In genomic region chr16:78170360-78170928, GRCh38 we compare ENCODE assay signal across 22 cellular contexts.
DNase-seq lines count a peak whose midpoint lies in the region; ATAC-seq, FAIRE-seq and TF ChIP-seq lines count a peak whose summit lies in the region.
"Had no signal": no experiment of that assay in that cellular context is flagged by ENCODE, and none has a peak within 500 bp of the region (broad histone marks: within the 10 kb centered on the region; RNA-seq: fewer than 3 reads in every experiment).

No MANE protein-coding gene starts in this region.

- H4K20me1 ChIP-seq in mammary epithelial cell (ENCODE audit: insufficient read depth, low read length) = no peaks in the 10 kb centered on the region

- no peaks in the 10 kb centered on the region for H3K79me2 ChIP-seq in mammary epithelial cell (ENCODE audit: insufficient read depth, low read length)

- H3K4me2 ChIP-seq in mammary epithelial cell (ENCODE audit: insufficient read depth, low read depth, low read length) = no peak overlapping the region
- H3K4me2 ChIP-seq: A549 had no signal

- no TSS peak for BruUV-seq in MCF 10A (replicated peaks; lab: Mats Ljungman, UMichigan)
- no TSS peak for BruUV-seq in mammary epithelial cell (replicated peaks; lab: Mats Ljungman, UMichigan)

- TF ChIP-seq CTCF in MCF 10A (IDR thresholded peaks at IDR 0.05; ENCODE audit: unreplicated experiment) = no peak
- no peak for TF ChIP-seq CTCF in mammary epithelial cell (conservative IDR thresholded peaks at IDR 0.05 in 1 of 2, IDR thresholded peaks at IDR 0.05 in 1 of 2; ENCODE audit: extremely low read depth in 1 of 2, insufficient read depth in 1 of 2, low read depth in 1 of 2, low read length in 2 of 2)
- TF ChIP-seq CTCF in bronchial epithelial cell (IDR thresholded peaks at IDR 0.05; ENCODE audit: insufficient read depth, low read length, severe bottlenecking) = no peak
- TF ChIP-seq CTCF in body of pancreas (IDR thresholded peaks at IDR 0.05) = no peak

- H3K4me1 Mint-ChIP-seq in MCF 10A (ENCODE audit: insufficient read depth, unreplicated experiment) = peaks cover 10% of the 10 kb centered on the region
- H3K4me1 Mint-ChIP-seq: IgD-negative memory B cell had no signal

- intact Hi-C loops in MCF 10A (cut with micrococcal nuclease) (no loop called here), mammary epithelial cell (cut with micrococcal nuclease) (no loop called here), body of pancreas (cut with DNase I) (no loop called here)

- dilution Hi-C loops in mammary epithelial cell (cut with HindIII; ENCODE audit: low sequenced_read_pairs) = no loop called here

- no peak overlapping the region for H3K9ac ChIP-seq in mammary epithelial cell (ENCODE audit: insufficient read depth, low read length)
- H3K9ac ChIP-seq: GM23248 had no signal

- no peaks in the 10 kb centered on the region for H3K36me3 ChIP-seq in mammary epithelial cell (ENCODE audit: insufficient read depth, low read length)
- H3K36me3 ChIP-seq in bronchial epithelial cell (ENCODE audit: control insufficient read depth, insufficient read depth, low read length) = no peaks in the 10 kb centered on the region
- H3K36me3 ChIP-seq in HAP-1 (replicated peaks) = no peaks in the 10 kb centered on the region
- no peaks in the 10 kb centered on the region for H3K36me3 ChIP-seq in body of pancreas (replicated peaks in 1 of 2; ENCODE audit: insufficient read depth in 1 of 2, low read depth in 2 of 2)

- DNase-seq in MCF 10A (ENCODE audit: unreplicated experiment) (no peak), mammary epithelial cell (no peak), bronchial epithelial cell (ENCODE audit: low read depth) (peak; percentile 13), HAP-1 (ENCODE audit: low spot score in 2 of 2) (no peak), body of pancreas (no peak)
- DNase-seq: AML-193; Caco-2; CD4-positive, alpha-beta T cell; GM23248; HFFc6 had no signal

- H3K4me1 ChIP-seq in mammary epithelial cell (ENCODE audit: insufficient read depth, low read length) (no peaks in the 10 kb centered on the region), HAP-1 (no peaks in the 10 kb centered on the region), body of pancreas (no peaks in the 10 kb centered on the region)
- H3K4me1 ChIP-seq: A549, Caco-2 had no signal

- no peaks in the 10 kb centered on the region for H3K36me3 Mint-ChIP-seq in MCF 10A (ENCODE audit: insufficient read depth, unreplicated experiment)

- H2AFZ ChIP-seq in mammary epithelial cell (ENCODE audit: low read depth, low read length) = no peak overlapping the region
- H2AFZ ChIP-seq: GM23248 had no signal

- H3K4me3 Mint-ChIP-seq in MCF 10A (ENCODE audit: unreplicated experiment) = no peak overlapping the region
- H3K4me3 Mint-ChIP-seq: CD4-positive, alpha-beta T cell; HFFc6; IgD-negative memory B cell had no signal

- no peaks in the 10 kb centered on the region for H3K27me3 Mint-ChIP-seq in MCF 10A (ENCODE audit: insufficient read depth, unreplicated experiment)
- H3K27me3 Mint-ChIP-seq: CD4-positive, alpha-beta T cell; IgD-negative memory B cell had no signal

- ATAC-seq in GM19397 (IDR thresholded peaks at IDR 0.05; ENCODE audit: unreplicated experiment) = no peak
- ATAC-seq in body of pancreas = no peak
- ATAC-seq: A549, HCT116 had no signal

- FAIRE-seq in bronchial epithelial cell (lab: Jason Lieb, UNC) (no peak), islet of Langerhans (lab: Jason Lieb, UNC) (peak; percentile 33)
- FAIRE-seq: A549, D721Med, G401.6, GM12891, GM19239, HTR-8/SVneo had no signal

- TF ChIP-seq POLR2A in body of pancreas (IDR thresholded peaks at IDR 0.05) = no peak

- peaks cover 2% of the 10 kb centered on the region for H3K9me3 ChIP-seq in mammary epithelial cell (replicated peaks; ENCODE audit: insufficient read depth, low read length)
- no peaks in the 10 kb centered on the region for H3K9me3 ChIP-seq in HAP-1
- no peaks in the 10 kb centered on the region for H3K9me3 ChIP-seq in body of pancreas
- H3K9me3 ChIP-seq: Caco-2 had no signal

- no peaks in the 10 kb centered on the region for H3K9me3 Mint-ChIP-seq in MCF 10A (ENCODE audit: unreplicated experiment)
- H3K9me3 Mint-ChIP-seq: CD4-positive, alpha-beta T cell had no signal

- H3K4me3 ChIP-seq in mammary epithelial cell (replicated peaks in 1 of 3; ENCODE audit: insufficient read depth in 1 of 3, low read depth in 2 of 3, low read length in 3 of 3) (no peak overlapping the region), bronchial epithelial cell (ENCODE audit: low read depth, low read length) (no peak overlapping the region), HAP-1 (no peak overlapping the region), body of pancreas (no peak overlapping the region)
- H3K4me3 ChIP-seq: A549, GM23248 had no signal

- peak overlapping the region; percentile 0 for H3K27ac Mint-ChIP-seq in MCF 10A (ENCODE audit: low read depth, unreplicated experiment)
- H3K27ac Mint-ChIP-seq: CD4-positive, alpha-beta T cell; HFFc6; IgD-negative memory B cell had no signal

- in situ Hi-C loops in mammary epithelial cell (cut with MboI; ENCODE audit: low sequenced_read_pairs in 2 of 2) = no loop called here
- in situ Hi-C loops in HAP-1 (cut with MboI; ENCODE audit: low sequenced_read_pairs) = no loop called here

- H3K27ac ChIP-seq in mammary epithelial cell (ENCODE audit: insufficient read depth, low read depth, low read length) (no peak overlapping the region), body of pancreas (no peak overlapping the region)
- H3K27ac ChIP-seq: 22Rv1, A549, C4-2B, GM23248 had no signal

- POLR2A ChIA-PET in MCF 10A (lab: Yijun Ruan, JAX) = interaction anchor here (0.6 to 1.2 kb wide), 3 partner anchors 23 to 1620 kb away, joined by 3 to 5 read pairs (median 3); no protein-coding TSS in a partner anchor

- H3K27me3 ChIP-seq in mammary epithelial cell (ENCODE audit: insufficient read depth, low read length) (no peaks in the 10 kb centered on the region), bronchial epithelial cell (ENCODE audit: control insufficient read depth, insufficient read depth, low read length) (no peaks in the 10 kb centered on the region), HAP-1 (ENCODE audit: low read depth) (no peaks in the 10 kb centered on the region), body of pancreas (no peaks in the 10 kb centered on the region)

- CTCF ChIA-PET in MCF 10A (lab: Yijun Ruan, JAX) (interaction anchor here (0.9 kb wide), 1 partner anchor 279 kb away, joined by 3 read pairs; no protein-coding TSS in a partner anchor), mammary epithelial cell (lab: Charles Lee; ENCODE audit: low non-redundant PET) (no interaction called here)

- 97% methylated on average over 3 of the region's 3 CpGs for WGBS in mammary epithelial cell (ENCODE audit: low coverage, missing lambda C conversion rate)
- 77 to 83% methylated on average over 3 of the region's 3 CpGs for WGBS in body of pancreas, 2 donors
